8 cellular contexts compared by ENCODE assay signal in the genomic region with DNA sequence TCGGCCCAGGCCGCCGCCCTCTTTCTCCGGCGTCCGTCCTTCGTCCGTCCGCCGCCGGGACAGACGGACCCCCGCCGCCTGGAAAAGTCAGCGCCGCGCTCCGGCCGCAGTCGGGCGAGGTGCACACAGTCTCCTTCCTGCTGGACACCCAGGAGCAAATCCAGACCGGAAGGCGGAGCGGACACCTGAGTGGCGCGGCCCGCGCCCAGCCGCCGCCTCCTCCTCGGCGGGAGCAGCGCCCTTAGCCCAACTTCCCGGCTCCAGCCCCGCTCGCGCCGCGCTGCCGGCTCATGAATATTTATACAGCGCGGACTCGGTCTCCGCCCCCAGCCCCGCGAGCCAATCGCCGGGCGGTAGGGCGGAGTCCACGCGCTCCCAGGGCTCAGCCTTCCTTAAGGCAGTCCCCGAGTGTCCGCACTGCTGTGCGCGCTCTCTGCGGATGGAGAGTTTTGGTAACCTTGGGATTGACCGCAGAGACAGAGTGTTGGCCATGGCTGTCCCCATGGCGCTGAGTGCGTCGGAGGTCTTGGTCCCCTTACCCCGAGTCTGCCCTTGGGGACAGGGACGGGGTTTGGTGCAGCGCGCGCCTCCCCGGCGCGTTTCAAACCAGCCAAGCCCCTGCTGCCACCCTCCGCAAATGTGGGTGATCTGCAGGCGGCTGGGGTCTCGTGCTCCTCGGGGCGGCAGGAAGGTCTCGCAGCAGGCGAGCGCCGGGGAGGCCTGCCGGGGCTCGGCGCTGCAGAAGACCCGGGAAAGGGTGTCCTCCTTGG. TPM values are rescaled to one million over a fixed set of nuclear protein-coding genes. Genes with fewer than 3 reads are reported as not detected.
DNase-seq lines count a peak whose midpoint lies in the region; ATAC-seq lines count a peak whose summit lies in the region.

A gene with protein sequence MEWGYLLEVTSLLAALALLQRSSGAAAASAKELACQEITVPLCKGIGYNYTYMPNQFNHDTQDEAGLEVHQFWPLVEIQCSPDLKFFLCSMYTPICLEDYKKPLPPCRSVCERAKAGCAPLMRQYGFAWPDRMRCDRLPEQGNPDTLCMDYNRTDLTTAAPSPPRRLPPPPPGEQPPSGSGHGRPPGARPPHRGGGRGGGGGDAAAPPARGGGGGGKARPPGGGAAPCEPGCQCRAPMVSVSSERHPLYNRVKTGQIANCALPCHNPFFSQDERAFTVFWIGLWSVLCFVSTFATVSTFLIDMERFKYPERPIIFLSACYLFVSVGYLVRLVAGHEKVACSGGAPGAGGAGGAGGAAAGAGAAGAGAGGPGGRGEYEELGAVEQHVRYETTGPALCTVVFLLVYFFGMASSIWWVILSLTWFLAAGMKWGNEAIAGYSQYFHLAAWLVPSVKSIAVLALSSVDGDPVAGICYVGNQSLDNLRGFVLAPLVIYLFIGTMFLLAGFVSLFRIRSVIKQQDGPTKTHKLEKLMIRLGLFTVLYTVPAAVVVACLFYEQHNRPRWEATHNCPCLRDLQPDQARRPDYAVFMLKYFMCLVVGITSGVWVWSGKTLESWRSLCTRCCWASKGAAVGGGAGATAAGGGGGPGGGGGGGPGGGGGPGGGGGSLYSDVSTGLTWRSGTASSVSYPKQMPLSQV (minus strand): TSS at position 274 of the 770 bp plus-strand sequence. CDS start 867 bp downstream, outside the sequence.

- H3K4me3 Mint-ChIP-seq in activated T-helper 1 cell treated with anti-CD3 and anti-CD28 coated beads, Interleukin-12 subunit alpha, Interleukin-12 subunit beta, Interleukin-2, Interleukin-4 antibody, amounts not matched to agents 30 ng/mL and 10 ng/mL and 1 ng/mL, durations not matched to agents 14 hours and 24 hours and 36 hours, result peak within 1 kb of the TSS; percentile 83
- H3K4me3 Mint-ChIP-seq in naive B cell, result peak within 1 kb of the TSS; percentile 74 to 96 (median 94)

- no peak within 1 kb of the TSS for H3K27ac Mint-ChIP-seq in activated T-helper 1 cell treated with anti-CD3 and anti-CD28 coated beads, Interleukin-12 subunit alpha, Interleukin-12 subunit beta, Interleukin-2, Interleukin-4 antibody, amounts not matched to agents 30 ng/mL and 10 ng/mL and 1 ng/mL, durations not matched to agents 14 hours and 24 hours and 36 hours
- peak within 1 kb of the TSS in 4 of 6 donors; percentile 20 to 64 (median 52) for H3K27ac Mint-ChIP-seq in naive B cell

- DNase-seq in COR-L47 (lab: John Stamatoyannopoulos, UW) (peak; percentile 81), HS-27A (ENCODE audit: low read depth) (peak; percentile 59), NT2/D1 (ENCODE audit: low read depth, low spot score) (peak; percentile 84), fibroblast of gingiva (ENCODE audit: low read depth) (peak; percentile 90), naive B cell (peak; percentile 69)
- DNase-seq in activated T-helper 1 cell treated with anti-CD3 and anti-CD28 coated beads, Interleukin-12 subunit alpha, Interleukin-12 subunit beta, Interleukin-2, Interleukin-4 antibody, amounts not matched to agents 30 ng/mL and 10 ng/mL and 1 ng/mL, durations not matched to agents 14 hours and 24 hours and 36 hours (ENCODE audit: low spot score), result peak; percentile 54
- DNase-seq in stimulated activated CD8-positive, alpha-beta memory T cell treated with anti-CD3 and anti-CD28 coated beads, Interleukin-7, amount 100 ng/mL, for 48 hours (ENCODE audit: extremely low read depth in 1 of 2, low read depth in 1 of 2), result peak; percentile 52 to 57

- peaks cover 10% of the 10 kb centered on the region; the same call in 1 of the 2 replicates for H3K9me3 ChIP-seq in NT2/D1 (ENCODE audit: insufficient read depth, low read length)

- H3K27me3 Mint-ChIP-seq in activated T-helper 1 cell treated with anti-CD3 and anti-CD28 coated beads, Interleukin-12 subunit alpha, Interleukin-12 subunit beta, Interleukin-2, Interleukin-4 antibody, amounts not matched to agents 30 ng/mL and 10 ng/mL and 1 ng/mL, durations not matched to agents 14 hours and 24 hours and 36 hours (ENCODE audit: insufficient read depth), result peaks cover 67% of the 10 kb centered on the region
- peaks cover 31 to 73% (median 33%) of the 10 kb centered on the region in 3 donors for H3K27me3 Mint-ChIP-seq in naive B cell

- H3K4me1 Mint-ChIP-seq in activated T-helper 1 cell treated with anti-CD3 and anti-CD28 coated beads, Interleukin-12 subunit alpha, Interleukin-12 subunit beta, Interleukin-2, Interleukin-4 antibody, amounts not matched to agents 30 ng/mL and 10 ng/mL and 1 ng/mL, durations not matched to agents 14 hours and 24 hours and 36 hours (ENCODE audit: low read depth), result peaks cover 14% of the 10 kb centered on the region
- H3K4me1 Mint-ChIP-seq in naive B cell, result peaks cover 19 to 39% (median 23%) of the 10 kb centered on the region in 3 donors

- no peaks in the 10 kb centered on the region for H3K9me3 Mint-ChIP-seq in activated T-helper 1 cell treated with anti-CD3 and anti-CD28 coated beads, Interleukin-12 subunit alpha, Interleukin-12 subunit beta, Interleukin-2, Interleukin-4 antibody, amounts not matched to agents 30 ng/mL and 10 ng/mL and 1 ng/mL, durations not matched to agents 14 hours and 24 hours and 36 hours
- H3K9me3 Mint-ChIP-seq in naive B cell, result peaks cover 0 to 2% (median 0%) of the 10 kb centered on the region in 7 donors

- peak within 1 kb of the TSS; percentile 90 for H3K9ac ChIP-seq in NT2/D1 (ENCODE audit: insufficient read length, low read depth)

- ATAC-seq in GM21360 (IDR thresholded peaks at IDR 0.05; ENCODE audit: unreplicated experiment) (peak; percentile 90), naive B cell (ENCODE audit: low read depth in 2 of 2) (peak; percentile 78 to 80)

- H3K4me3 ChIP-seq in NT2/D1 (ENCODE audit: insufficient read length, low read depth), result peak within 1 kb of the TSS; percentile 61

- intact Hi-C loops in activated T-helper 1 cell treated with anti-CD3 and anti-CD28 coated beads, Interleukin-12 subunit alpha, Interleukin-12 subunit beta, Interleukin-2, Interleukin-4 antibody, amounts not matched to agents 30 ng/mL and 10 ng/mL and 1 ng/mL, durations not matched to agents 14 hours and 24 hours and 36 hours (cut with micrococcal nuclease), result loop anchor here (1.0 to 10.0 kb wide), 4 partner anchors 307 to 648 kb away; a partner anchor contains a TSS

- H3K36me3 ChIP-seq in NT2/D1 (ENCODE audit: insufficient read depth, insufficient read length, low read length), result peaks cover 7% of the 10 kb centered on the region

- peaks cover 22% of the 10 kb centered on the region for H3K27me3 ChIP-seq in NT2/D1 (ENCODE audit: insufficient read depth, insufficient read length)

- peaks cover 1% of the 10 kb centered on the region for H3K36me3 Mint-ChIP-seq in activated T-helper 1 cell treated with anti-CD3 and anti-CD28 coated beads, Interleukin-12 subunit alpha, Interleukin-12 subunit beta, Interleukin-2, Interleukin-4 antibody, amounts not matched to agents 30 ng/mL and 10 ng/mL and 1 ng/mL, durations not matched to agents 14 hours and 24 hours and 36 hours (ENCODE audit: low read depth)
- H3K36me3 Mint-ChIP-seq in naive B cell, result no peaks in the 10 kb centered on the region

- H3K4me1 ChIP-seq in NT2/D1 (ENCODE audit: insufficient read depth, insufficient read length), result peaks cover 5% of the 10 kb centered on the region

RNA-seq across cellular contexts. Expression of the gene that starts here (rescaled TPM):
- total RNA-seq in activated T-helper 1 cell treated with anti-CD3 and anti-CD28 coated beads, Interleukin-12 subunit alpha, Interleukin-12 subunit beta, Interleukin-2, Interleukin-4 antibody, amounts not matched to agents 30 ng/mL and 10 ng/mL and 1 ng/mL, durations not matched to agents 14 hours and 24 hours and 36 hours, result 0.41 and 0.56 TPM in 2 replicates
- polyA plus RNA-seq in naive B cell (ENCODE audit: low read depth in 6 of 6), result not detected

Comparison
In these comparisons a context has a peak if more than half of its experiments do, and no peak if none do; other contexts are left out.
1. Peak in every context shown above with its lines: DNase-seq, ATAC-seq and H3K4me3 ChIP-seq.
2. Peak in DNase-seq in activated T-helper 1 cell treated with anti-CD3 and anti-CD28 coated beads, Interleukin-12 subunit alpha, Interleukin-12 subunit beta, Interleukin-2, Interleukin-4 antibody, amounts not matched to agents 30 ng/mL and 10 ng/mL and 1 ng/mL, durations not matched to agents 14 hours and 24 hours and 36 hours; RNA of the gene not detected or under 1 TPM.
3. Peak in DNase-seq and ATAC-seq in naive B cell; RNA of the gene not detected or under 1 TPM.